Comparison of ENCODE assay signal across 12 cellular contexts in the genomic region with DNA sequence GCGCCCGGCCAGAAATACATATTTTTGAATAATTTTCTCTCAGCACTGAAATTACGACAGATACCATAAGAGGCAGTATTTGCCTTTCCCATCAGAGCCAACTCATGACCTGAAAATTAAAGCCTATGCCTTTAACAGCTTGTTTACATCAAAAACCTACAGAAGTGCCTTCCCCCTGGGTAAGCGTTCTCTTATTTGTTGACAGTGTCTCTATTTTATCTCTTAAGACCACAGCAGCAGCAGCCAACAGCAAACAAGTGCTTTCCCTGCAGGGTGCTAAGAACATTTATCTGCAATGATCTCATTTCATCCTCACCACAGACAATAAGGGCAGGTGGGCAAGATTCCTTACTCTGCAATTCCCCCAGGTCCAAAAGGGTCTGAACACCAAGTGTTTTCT. TPM values are rescaled to one million over a fixed set of nuclear protein-coding genes. Genes with fewer than 3 reads are reported as not detected.
DNase-seq lines count a peak whose midpoint lies in the region; ATAC-seq and TF ChIP-seq lines count a peak whose summit lies in the region.
"Had no signal": no experiment of that assay in that cellular context is flagged by ENCODE, and none has a peak within 500 bp of the region (broad histone marks: within the 10 kb centered on the region; RNA-seq: fewer than 3 reads in every experiment).

No MANE protein-coding gene starts in this region.

- no peaks in the 10 kb centered on the region for H3K9me3 ChIP-seq in CD8-positive, alpha-beta memory T cell (ENCODE audit: low read length)
- no peaks in the 10 kb centered on the region for H3K9me3 ChIP-seq in osteoblast (ENCODE audit: low read depth, low read length)
- H3K9me3 ChIP-seq in effector memory CD4-positive, alpha-beta T cell (ENCODE audit: control insufficient read depth, low read length): no peaks in the 10 kb centered on the region
- H3K9me3 ChIP-seq: tibial nerve had no signal

- peak overlapping the region in 3 of 7 donors; percentile 3 to 28 (median 25) for H3K4me3 Mint-ChIP-seq in CD8-positive, alpha-beta memory T cell
- H3K4me3 Mint-ChIP-seq: central memory CD8-positive, alpha-beta T cell had no signal

- peaks cover 99% of the 10 kb centered on the region for H3K79me2 ChIP-seq in osteoblast (ENCODE audit: insufficient read depth, low read length)

- H3K27ac ChIP-seq in CD8-positive, alpha-beta memory T cell (ENCODE audit: low read depth, low read length): no peak overlapping the region
- H3K27ac ChIP-seq in caudate nucleus (ENCODE audit: low read depth, low read length): peak overlapping the region; percentile 65
- H3K27ac ChIP-seq in osteoblast (ENCODE audit: low read depth, low read length): no peak overlapping the region
- no peak overlapping the region for H3K27ac ChIP-seq in effector memory CD4-positive, alpha-beta T cell (ENCODE audit: insufficient read depth, low read length, poor library complexity, severe bottlenecking)

- H3K4me1 Mint-ChIP-seq in CD8-positive, alpha-beta memory T cell: peaks cover 37 to 79% (median 52%) of the 10 kb centered on the region in 3 donors

- H3K4me2 ChIP-seq in osteoblast (ENCODE audit: insufficient read depth, low read length): no peak overlapping the region

- H3K9me3 Mint-ChIP-seq in CD8-positive, alpha-beta memory T cell: no peaks in the 10 kb centered on the region
- H3K9me3 Mint-ChIP-seq: activated T-helper 2 cell treated with anti-CD3 and anti-CD28 coated beads, Interferon-gamma antibody, Interleukin-2, Interleukin-4, amounts not matched to agents 10 μg/mL and 5 μg/mL and 100 μg/mL, durations not matched to agents 14 hours and 24 hours and 36 hours; central memory CD8-positive, alpha-beta T cell had no signal

- H3K36me3 ChIP-seq in CD8-positive, alpha-beta memory T cell (ENCODE audit: insufficient read depth, low read length): peaks cover 3% of the 10 kb centered on the region
- H3K36me3 ChIP-seq in osteoblast (ENCODE audit: insufficient read depth, low read length): peaks cover 16% of the 10 kb centered on the region
- H3K36me3 ChIP-seq in effector memory CD4-positive, alpha-beta T cell (ENCODE audit: control insufficient read depth, insufficient read depth, low read length): peaks cover 20% of the 10 kb centered on the region

- H3K27ac Mint-ChIP-seq in CD8-positive, alpha-beta memory T cell: peak overlapping the region in 7 of 8 donors; percentile 4 to 70 (median 34)
- H3K27ac Mint-ChIP-seq: activated T-helper 2 cell treated with anti-CD3 and anti-CD28 coated beads, Interferon-gamma antibody, Interleukin-2, Interleukin-4, amounts not matched to agents 10 μg/mL and 5 μg/mL and 100 μg/mL, durations not matched to agents 14 hours and 24 hours and 36 hours had no signal

- H3K4me1 ChIP-seq in CD8-positive, alpha-beta memory T cell (ENCODE audit: insufficient read depth, low read length): peaks cover 43% of the 10 kb centered on the region
- peaks cover 17% of the 10 kb centered on the region for H3K4me1 ChIP-seq in osteoblast (ENCODE audit: insufficient read depth, low read length)
- peaks cover 12% of the 10 kb centered on the region for H3K4me1 ChIP-seq in effector memory CD4-positive, alpha-beta T cell (ENCODE audit: control insufficient read depth, insufficient read depth, low read length, poor library complexity, severe bottlenecking)

- H3K27me3 ChIP-seq in CD8-positive, alpha-beta memory T cell (ENCODE audit: insufficient read depth, low read length, poor library complexity, severe bottlenecking): no peaks in the 10 kb centered on the region
- H3K27me3 ChIP-seq in osteoblast (ENCODE audit: insufficient read depth, low read length): no peaks in the 10 kb centered on the region
- H3K27me3 ChIP-seq in effector memory CD4-positive, alpha-beta T cell (replicated peaks; ENCODE audit: control insufficient read depth, insufficient read depth, low read length, poor library complexity, severe bottlenecking): no peaks in the 10 kb centered on the region
- H3K27me3 ChIP-seq: tibial nerve had no signal

- no peak for DNase-seq in CD8-positive, alpha-beta memory T cell
- DNase-seq in NAMALWA (ENCODE audit: low spot score) (peak; percentile 17), caudate nucleus (lab: John Stamatoyannopoulos, UW) (peak in 1 of 61 donors; percentile 8), osteoblast (ENCODE audit: insufficient read length, low spot score, missing footprints) (peak; percentile 55), omental fat pad (ENCODE audit: low spot score) (no peak), NCI-H2081 (lab: John Stamatoyannopoulos, UW) (no peak)
- no peak for DNase-seq in effector memory CD4-positive, alpha-beta T cell
- DNase-seq: NCI-H187 treated with DMSO at 0.1 percent for 48 hours had no signal

- CTCF ChIA-PET in CD8-positive, alpha-beta memory T cell (lab: Charles Lee): no interaction called here

- POLR2A ChIA-PET in CD8-positive, alpha-beta memory T cell (lab: Charles Lee): no interaction called here

- no peaks in the 10 kb centered on the region for H3K27me3 Mint-ChIP-seq in CD8-positive, alpha-beta memory T cell
- H3K27me3 Mint-ChIP-seq: central memory CD8-positive, alpha-beta T cell had no signal

- TF ChIP-seq CTCF in osteoblast (IDR thresholded peaks at IDR 0.05; ENCODE audit: extremely low read depth, low read depth, low read length): no peak
- no peak for TF ChIP-seq CTCF in omental fat pad (IDR thresholded peaks at IDR 0.05)

- H4K20me1 ChIP-seq in osteoblast (ENCODE audit: insufficient read depth, low read length): peaks cover 79% of the 10 kb centered on the region

- ATAC-seq in HG02973 (IDR thresholded peaks at IDR 0.05; ENCODE audit: unreplicated experiment): no peak
- ATAC-seq in omental fat pad (ENCODE audit: low FRiP score): no peak

- H3K4me3 ChIP-seq in CD8-positive, alpha-beta memory T cell (ENCODE audit: low read length): no peak overlapping the region
- H3K4me3 ChIP-seq in osteoblast (ENCODE audit: insufficient read depth, low read length): no peak overlapping the region
- H3K4me3 ChIP-seq in effector memory CD4-positive, alpha-beta T cell (ENCODE audit: insufficient read depth, low read depth, low read length, poor library complexity, severe bottlenecking): no peak overlapping the region
- H3K4me3 ChIP-seq: tibial nerve had no signal

- peaks cover 0 to 45% (median 2%) of the 10 kb centered on the region in 3 donors for H3K36me3 Mint-ChIP-seq in CD8-positive, alpha-beta memory T cell

- no peak overlapping the region for H2AFZ ChIP-seq in osteoblast (ENCODE audit: low read length)

RNA-seq across cellular contexts. Expression of a gene that starts 6.0 kb away (rescaled TPM):
- total RNA-seq in CD8-positive, alpha-beta memory T cell: 10 to 100 TPM; 74.5 to 74.9 TPM
- 69.8 TPM for polyA plus RNA-seq in CD8-positive, alpha-beta memory T cell
- 63.9 and 69.5 TPM in 2 replicates for total RNA-seq in osteoblast
- 100 to 1,000 TPM in 1 of 4 donors, 10 to 100 TPM in 3; 52.2 to 141 (median 79.5) TPM for total RNA-seq in omental fat pad

RNA-seq across cellular contexts. Expression of a gene that starts 33.2 kb away (rescaled TPM):
- 10 to 100 TPM; 48.6 to 59.8 TPM for total RNA-seq in CD8-positive, alpha-beta memory T cell
- polyA plus RNA-seq in CD8-positive, alpha-beta memory T cell: 22.3 TPM
- total RNA-seq in osteoblast (18.1 and 18.6 TPM in 2 replicates), omental fat pad (10 to 100 TPM; 17.5 to 45.6 (median 22.8) TPM)

RNA-seq across cellular contexts. Expression of a gene that starts 36.9 kb away (rescaled TPM):
- 10 to 100 TPM; 28.9 to 31.2 TPM for total RNA-seq in CD8-positive, alpha-beta memory T cell
- polyA plus RNA-seq in CD8-positive, alpha-beta memory T cell: 1.8 TPM
- total RNA-seq in osteoblast (8.3 and 9.8 TPM in 2 replicates), omental fat pad (10 to 100 TPM; 17.4 to 41.8 (median 33.6) TPM)

RNA-seq across cellular contexts. Expression of a gene that starts 51.5 kb away (rescaled TPM):
- 100 to 1,000 TPM; 120 to 125 TPM for total RNA-seq in CD8-positive, alpha-beta memory T cell
- 144 TPM for polyA plus RNA-seq in CD8-positive, alpha-beta memory T cell
- total RNA-seq in osteoblast (under 0.01 TPM in 2 replicates), omental fat pad (1 to 10 TPM; 2.0 to 6.9 (median 3.6) TPM)

Comparison
In these comparisons a context has a peak if more than half of its experiments do, and no peak if none do; other contexts are left out.
1. DNase-seq: peak in NAMALWA (single experiment) and osteoblast (single experiment); none in CD8-positive, alpha-beta memory T cell (0 of 5), effector memory CD4-positive, alpha-beta T cell (0 of 3), omental fat pad (single experiment) and NCI-H2081 (0 of 2).